7 cellular contexts compared by ENCODE assay signal in genomic region chr20:34713944-34714515, GRCh38. TPM values are rescaled to one million over a fixed set of nuclear protein-coding genes. Genes with fewer than 3 reads are reported as not detected.
DNase-seq lines count a peak whose midpoint lies in the region; ATAC-seq, FAIRE-seq and TF ChIP-seq lines count a peak whose summit lies in the region.
"Not testable (repeated sequence)": the region's sequence is repeated elsewhere in the genome, so short reads cannot be mapped to it uniquely, and the experiment has no call there.

No MANE protein-coding gene starts in this region.

- H3K4me1 Mint-ChIP-seq in activated T-helper 17 cell treated with anti-CD3 and anti-CD28 coated beads, Interleukin-2, amount 50 U/mL, for 72 hours, result peaks cover 16% of the 10 kb centered on the region
- peaks cover 19% of the 10 kb centered on the region for H3K4me1 Mint-ChIP-seq in MCF 10A (ENCODE audit: insufficient read depth, unreplicated experiment)

- 88 to 92% (median 89%) methylated on average over 10 of the region's 10 CpGs for WGBS in psoas muscle, 3 donors

- not testable (repeated sequence) for H3K9ac ChIP-seq in fibroblast of lung (ENCODE audit: insufficient read depth, low read length); keratinocyte (ENCODE audit: control insufficient read depth, extremely low read depth, insufficient read depth, low read length)

- BruUV-seq in MCF 10A (replicated peaks; lab: Mats Ljungman, UMichigan), result not testable (repeated sequence)

- H3K36me3 Mint-ChIP-seq in activated T-helper 17 cell treated with anti-CD3 and anti-CD28 coated beads, Interleukin-2, amount 50 U/mL, for 72 hours (ENCODE audit: low read depth), result peaks cover 67% of the 10 kb centered on the region
- peaks cover 41% of the 10 kb centered on the region for H3K36me3 Mint-ChIP-seq in MCF 10A (ENCODE audit: insufficient read depth, unreplicated experiment)

- dilution Hi-C loops in keratinocyte (cut with MboI; ENCODE audit: extremely low pct_ligation_motif_present, low sequenced_read_pairs), result not testable (repeated sequence)

- not testable (repeated sequence) for H3K9me3 Mint-ChIP-seq in activated T-helper 17 cell treated with anti-CD3 and anti-CD28 coated beads, Interleukin-2, amount 50 U/mL, for 72 hours; MCF 10A (ENCODE audit: unreplicated experiment)

- CTCF ChIA-PET in RWPE1 (lab: Yijun Ruan, JAX) (interaction anchor here (0.7 to 1.2 kb wide), 5 partner anchors 12 to 402 kb away, joined by 3 to 5 read pairs (median 3); no protein-coding TSS in a partner anchor), MCF 10A (lab: Yijun Ruan, JAX) (interaction anchor here (0.6 to 1.9 kb wide), 9 partner anchors 33 to 382 kb away, joined by 3 to 8 read pairs (median 3); no protein-coding TSS in a partner anchor)

- peak overlapping the region; percentile 46 for H3K27ac Mint-ChIP-seq in activated T-helper 17 cell treated with anti-CD3 and anti-CD28 coated beads, Interleukin-2, amount 50 U/mL, for 72 hours
- H3K27ac Mint-ChIP-seq in MCF 10A (ENCODE audit: low read depth, unreplicated experiment), result peak overlapping the region; percentile 6

- DNase-seq in GM12891 (ENCODE audit: insufficient read length, low spot score); RWPE1 (ENCODE audit: low spot score); MCF 10A (ENCODE audit: unreplicated experiment); fibroblast of lung (ENCODE audit: low read depth in 2 of 2); keratinocyte (ENCODE audit: low read depth, low spot score); psoas muscle: not testable (repeated sequence)

- intact Hi-C loops in MCF 10A (cut with micrococcal nuclease); psoas muscle (cut with DNase I): not testable (repeated sequence)

- ATAC-seq in activated T-helper 17 cell treated with anti-CD3 and anti-CD28 coated beads, Interleukin-2, amount 50 U/mL, for 72 hours (replicated peaks); psoas muscle: not testable (repeated sequence)

- not testable (repeated sequence) for H2AFZ ChIP-seq in fibroblast of lung (ENCODE audit: low read length); keratinocyte (ENCODE audit: control insufficient read depth, low read length)

- H3K27me3 Mint-ChIP-seq in activated T-helper 17 cell treated with anti-CD3 and anti-CD28 coated beads, Interleukin-2, amount 50 U/mL, for 72 hours; MCF 10A (ENCODE audit: insufficient read depth, unreplicated experiment): not testable (repeated sequence)

- not testable (repeated sequence) for H3K79me2 ChIP-seq in fibroblast of lung (ENCODE audit: control insufficient read depth, insufficient read depth, low read length); keratinocyte (ENCODE audit: control insufficient read depth, insufficient read depth, low read length)

- not testable (repeated sequence) for H3K9me1 ChIP-seq in keratinocyte (ENCODE audit: control insufficient read depth, extremely low read depth, insufficient read depth, low read length)

- not testable (repeated sequence) for H3K4me3 Mint-ChIP-seq in activated T-helper 17 cell treated with anti-CD3 and anti-CD28 coated beads, Interleukin-2, amount 50 U/mL, for 72 hours; MCF 10A (ENCODE audit: unreplicated experiment)

- H4K20me1 ChIP-seq in fibroblast of lung (ENCODE audit: control insufficient read depth, extremely low read depth, insufficient read depth, low read length), result not testable (repeated sequence)
- peaks cover 14% of the 10 kb centered on the region for H4K20me1 ChIP-seq in keratinocyte (ENCODE audit: control insufficient read depth, extremely low read depth, insufficient read depth, low read length)

- not testable (repeated sequence) for H3K27me3 ChIP-seq in fibroblast of lung (ENCODE audit: control insufficient read depth, insufficient read depth, low read length); keratinocyte (ENCODE audit: control insufficient read depth, extremely low read depth, insufficient read depth, low read length); psoas muscle (ENCODE audit: insufficient read depth in 3 of 3, low read length in 2 of 3)

- 0 out of 2 replicates have a peak, but pooled peaks have one; percentile 7 for TF ChIP-seq POLR2A in GM12891 (IDR thresholded peaks at IDR 0.05; ENCODE audit: low read depth, low read length)

- H3K27ac ChIP-seq in RWPE1 (peak overlapping the region; percentile 69), fibroblast of lung (ENCODE audit: insufficient read depth, low read length) (peak overlapping the region; percentile 49), keratinocyte (ENCODE audit: control insufficient read depth, insufficient read depth, low read length) (peak overlapping the region; percentile 31), psoas muscle (peak overlapping the region; percentile 60)

- H3K9me3 ChIP-seq in fibroblast of lung (ENCODE audit: control insufficient read depth, insufficient read depth, low read depth, low read length); keratinocyte (ENCODE audit: control insufficient read depth, low read depth, low read length); psoas muscle: not testable (repeated sequence)

- TF ChIP-seq CTCF in RWPE1 (conservative IDR thresholded peaks at IDR 0.05; ENCODE audit: low read depth); MCF 10A (IDR thresholded peaks at IDR 0.05; ENCODE audit: unreplicated experiment); fibroblast of lung (conservative IDR thresholded peaks at IDR 0.05 in 1 of 2, IDR thresholded peaks at IDR 0.05 in 1 of 2; ENCODE audit: low read depth in 1 of 2, low read length in 2 of 2); keratinocyte (optimal IDR thresholded peaks at IDR 0.05 in 1 of 3, IDR thresholded peaks at IDR 0.05 in 1 of 3, conservative IDR thresholded peaks at IDR 0.05 in 1 of 3; ENCODE audit: extremely low read depth in 1 of 3, insufficient read depth in 2 of 3, low read length in 3 of 3); psoas muscle (IDR thresholded peaks at IDR 0.05): not testable (repeated sequence)

- H3K36me3 ChIP-seq in fibroblast of lung (ENCODE audit: control insufficient read depth, insufficient read depth, low read length), result not testable (repeated sequence)
- peaks cover 4 to 20% of the 10 kb centered on the region in 2 experiments for H3K36me3 ChIP-seq in keratinocyte (ENCODE audit: control insufficient read depth in 2 of 2, extremely low read depth in 1 of 2, insufficient read depth in 2 of 2, low read length in 2 of 2)
- H3K36me3 ChIP-seq in psoas muscle (ENCODE audit: insufficient read depth in 1 of 2, low read depth in 1 of 2), result peaks cover 0 to 65% of the 10 kb centered on the region in 2 donors

- H3K4me1 ChIP-seq in fibroblast of lung (ENCODE audit: control insufficient read depth, extremely low read depth, insufficient read depth, low read length) (peaks cover 20% of the 10 kb centered on the region), keratinocyte (ENCODE audit: control insufficient read depth, extremely low read depth, insufficient read depth, low read length) (peaks cover 21% of the 10 kb centered on the region), psoas muscle (peaks cover 16% of the 10 kb centered on the region)

- not testable (repeated sequence) for H3K4me2 ChIP-seq in fibroblast of lung (ENCODE audit: extremely low read depth, insufficient read depth, low read length); keratinocyte (ENCODE audit: control insufficient read depth, extremely low read depth, insufficient read depth, low read depth, low read length)

- not testable (repeated sequence) for H3K4me3 ChIP-seq in fibroblast of lung (replicated peaks in 1 of 4; ENCODE audit: control extremely low read depth in 1 of 4, insufficient read depth in 1 of 4, low read depth in 3 of 4, low read length in 4 of 4); keratinocyte (ENCODE audit: control insufficient read depth in 2 of 3, extremely low read depth in 1 of 3, insufficient read depth in 2 of 3, low read depth in 1 of 3, low read length in 3 of 3); psoas muscle

- FAIRE-seq in GM12891 (lab: Jason Lieb, UNC); keratinocyte (lab: Jason Lieb, UNC): not testable (repeated sequence)

- POLR2A ChIA-PET in RWPE1 (lab: Yijun Ruan, JAX; ENCODE audit: low non-redundant PET), result not testable (repeated sequence)
- POLR2A ChIA-PET in MCF 10A (lab: Yijun Ruan, JAX), result interaction anchor here (0.5 to 1.7 kb wide), 6 partner anchors 10 to 199 kb away, joined by 3 to 7 read pairs (median 3); partner anchors contain the start of genes DYNLRB1 and TP53INP2

RNA-seq across cellular contexts. Expression of gene TP53INP2, which starts 9.9 kb away (rescaled TPM):
- polyA plus RNA-seq in GM12891 (2012; ENCODE audit: low read depth, missing spikeins), result 7.6 TPM
- total RNA-seq in activated T-helper 17 cell treated with anti-CD3 and anti-CD28 coated beads, Interleukin-2, amount 50 U/mL, for 72 hours, result 1 to 10 TPM; 4.1 to 9.2 TPM
- total RNA-seq in MCF 10A (2022) (1.8 and 3.6 TPM in 2 replicates), fibroblast of lung (2.3 and 6.4 TPM in 2 replicates), psoas muscle (10 to 100 TPM; 22.2 to 37.4 (median 27.8) TPM)
- polyA plus RNA-seq in fibroblast of lung (9.8 and 10.0 TPM in 2 replicates), keratinocyte (0.70 to 2.6 TPM (median 1.0 TPM) in 3 replicates), psoas muscle (10 to 100 TPM; 20.5 to 42.8 (median 23.8) TPM)
- 20.7 and 28.5 TPM in 2 replicates for polyA plus RNA-seq in fibroblast of lung (2012)
- polyA minus RNA-seq in fibroblast of lung (ENCODE audit: low replicate concordance) (34.9 and 38.8 TPM in 2 replicates), keratinocyte (1.3 to 6.2 TPM (median 1.7 TPM) in 3 replicates)
- polyA plus RNA-seq in keratinocyte (2011; ENCODE audit: low read depth), result 1.1 TPM
- polyA plus RNA-seq in keratinocyte (2011; cell fraction: cytosol; rRNA removed), result 2.3 and 2.8 TPM in 2 replicates
- polyA plus RNA-seq in keratinocyte (2011; cell fraction: nucleus; rRNA removed), result 7.3 and 7.5 TPM in 2 replicates
- polyA plus RNA-seq in keratinocyte (2012; ENCODE audit: low replicate concordance), result 4.1 and 5.0 TPM in 2 replicates
- 2.3 TPM for polyA minus RNA-seq in keratinocyte (2011; cell fraction: cytosol; rRNA and poly(A)+ RNA removed)
- 2.6 and 3.6 TPM in 2 replicates for polyA minus RNA-seq in keratinocyte (2011; cell fraction: nucleus; rRNA and poly(A)+ RNA removed)

RNA-seq across cellular contexts. Expression of gene PIGU, which starts 37.1 kb away (rescaled TPM):
- 13.6 TPM for polyA plus RNA-seq in GM12891 (2012; ENCODE audit: low read depth, missing spikeins)
- total RNA-seq in activated T-helper 17 cell treated with anti-CD3 and anti-CD28 coated beads, Interleukin-2, amount 50 U/mL, for 72 hours, result 10 to 100 TPM; 17.3 to 23.0 TPM
- 14.2 and 14.5 TPM in 2 replicates for total RNA-seq in MCF 10A (2022)
- 4.9 and 6.4 TPM in 2 replicates for total RNA-seq in fibroblast of lung
- 42.6 and 47.5 TPM in 2 replicates for polyA plus RNA-seq in fibroblast of lung
- polyA plus RNA-seq in fibroblast of lung (2012), result 17.7 and 20.7 TPM in 2 replicates
- 36.3 and 40.7 TPM in 2 replicates for polyA minus RNA-seq in fibroblast of lung (ENCODE audit: low replicate concordance)
- polyA plus RNA-seq in keratinocyte, result 33.6 to 48.0 TPM (median 39.0 TPM) in 3 replicates
- 5.7 TPM for polyA plus RNA-seq in keratinocyte (2011; ENCODE audit: low read depth)
- 18.5 and 39.1 TPM in 2 replicates for polyA plus RNA-seq in keratinocyte (2011; cell fraction: cytosol; rRNA removed)
- 59.2 and 66.1 TPM in 2 replicates for polyA plus RNA-seq in keratinocyte (2011; cell fraction: nucleus; rRNA removed)
- polyA plus RNA-seq in keratinocyte (2012; ENCODE audit: low replicate concordance), result 9.7 and 14.0 TPM in 2 replicates
- polyA minus RNA-seq in keratinocyte, result 20.9 to 35.4 TPM (median 33.6 TPM) in 3 replicates
- 13.0 TPM for polyA minus RNA-seq in keratinocyte (2011; cell fraction: cytosol; rRNA and poly(A)+ RNA removed)
- polyA minus RNA-seq in keratinocyte (2011; cell fraction: nucleus; rRNA and poly(A)+ RNA removed), result 19.5 and 31.1 TPM in 2 replicates
- total RNA-seq in psoas muscle, result 10 to 100 TPM in 3 of 4 donors, 1 to 10 TPM in 1; 9.5 to 15.0 (median 10.6) TPM
- 10 to 100 TPM; 16.4 to 34.2 (median 17.1) TPM for polyA plus RNA-seq in psoas muscle
